Comparison of ENCODE assay signal across 20 cellular contexts in the genomic region with DNA sequence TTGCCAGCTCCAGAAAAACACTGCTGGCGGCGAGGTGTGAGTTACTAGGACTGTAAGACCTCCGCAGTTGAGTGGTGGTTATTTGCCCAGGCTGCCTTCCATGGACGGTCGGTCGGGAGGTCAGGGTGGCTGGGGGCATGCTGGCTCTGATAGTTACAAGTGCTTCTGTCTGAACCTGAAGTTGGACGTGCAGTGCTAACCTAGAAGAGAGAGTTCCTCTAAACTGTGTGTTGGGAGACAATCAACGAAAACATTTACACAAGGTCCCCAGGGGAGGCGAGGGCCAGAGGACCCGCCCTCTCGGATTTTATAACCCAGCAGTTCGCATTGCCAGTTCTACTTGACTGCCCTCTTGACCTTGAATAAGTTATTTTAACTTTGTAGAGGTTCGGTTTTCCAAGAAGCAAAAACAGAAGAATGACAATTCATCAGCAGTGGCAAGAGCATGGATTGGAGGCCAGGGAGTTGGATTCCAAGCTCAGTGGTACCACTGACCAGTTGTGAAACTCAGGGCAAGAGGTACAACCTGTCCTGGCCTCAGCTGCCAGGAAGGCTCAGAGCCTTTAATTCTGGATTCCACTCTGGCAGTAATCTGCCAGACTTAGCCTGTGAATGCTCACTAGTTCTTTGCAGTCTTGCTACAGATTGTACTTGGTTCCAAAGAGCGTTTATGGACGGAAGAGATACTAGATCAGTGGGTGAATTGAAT. TPM values are rescaled to one million over a fixed set of nuclear protein-coding genes. Genes with fewer than 3 reads are reported as not detected.
DNase-seq lines count a peak whose midpoint lies in the region; ATAC-seq and TF ChIP-seq lines count a peak whose summit lies in the region.
"Had no signal": no experiment of that assay in that cellular context is flagged by ENCODE, and none has a peak within 500 bp of the region (broad histone marks: within the 10 kb centered on the region; RNA-seq: fewer than 3 reads in every experiment).

No MANE protein-coding gene starts in this region.

- H3K4me2 ChIP-seq in MM.1S (ENCODE audit: low read depth, low read length), result no peak overlapping the region

- H3K4me3 Mint-ChIP-seq in nephron progenitor cell, result peak overlapping the region; percentile 75
- no peak overlapping the region for H3K4me3 Mint-ChIP-seq in activated T-cell treated with anti-CD3 and anti-CD28 coated beads, Interleukin-2, amount 50 U/mL, for 72 hours
- H3K4me3 Mint-ChIP-seq: CD8-positive, alpha-beta T cell; dendritic cell treated with granulocyte-macrophage colony-stimulating factor and Interleukin-4, amounts not matched to agents 40 ng/mL and 50 ng/mL, for 4 days; natural killer cell had no signal

- TF ChIP-seq EP300 in upper lobe of left lung (IDR thresholded peaks at IDR 0.05), result peak in 1 of 4 donors; percentile 89

- no peaks in the 10 kb centered on the region for H3K36me3 Mint-ChIP-seq in nephron progenitor cell (ENCODE audit: low read depth)
- H3K36me3 Mint-ChIP-seq in activated T-cell treated with anti-CD3 and anti-CD28 coated beads, Interleukin-2, amount 50 U/mL, for 72 hours (ENCODE audit: insufficient read depth in 2 of 2), result no peaks in the 10 kb centered on the region
- H3K36me3 Mint-ChIP-seq: CD8-positive, alpha-beta T cell; natural killer cell had no signal

- H3K4me3 ChIP-seq in heart left ventricle (no peak overlapping the region), endocrine pancreas (ENCODE audit: control insufficient read depth, insufficient read depth, low read length) (peak overlapping the region; percentile 7), upper lobe of left lung (peak overlapping the region in 2 of 4 donors; percentile 53 to 57), MM.1S (ENCODE audit: low read length) (no peak overlapping the region)

- H3K36me3 ChIP-seq in heart left ventricle (no peaks in the 10 kb centered on the region), endocrine pancreas (ENCODE audit: control insufficient read depth, insufficient read depth, low read length) (no peaks in the 10 kb centered on the region), upper lobe of left lung (no peaks in the 10 kb centered on the region), MM.1S (replicated peaks; ENCODE audit: insufficient read depth, low read length) (no peaks in the 10 kb centered on the region)
- H3K36me3 ChIP-seq: esophagus squamous epithelium had no signal

- peaks cover 57% of the 10 kb centered on the region for H3K27me3 Mint-ChIP-seq in nephron progenitor cell (ENCODE audit: low read depth, poor library complexity)
- H3K27me3 Mint-ChIP-seq in activated T-cell treated with anti-CD3 and anti-CD28 coated beads, Interleukin-2, amount 50 U/mL, for 72 hours (ENCODE audit: low read depth), result peaks cover 44% of the 10 kb centered on the region

- 63 to 72% (median 64%) methylated on average over 15 of the region's 15 CpGs for WGBS in heart left ventricle, 4 donors
- 56 to 70% methylated on average over 10 to 15 of the region's 15 CpGs for WGBS in upper lobe of left lung, 2 donors

- no peaks in the 10 kb centered on the region for H3K9me3 Mint-ChIP-seq in nephron progenitor cell
- H3K9me3 Mint-ChIP-seq in activated T-cell treated with anti-CD3 and anti-CD28 coated beads, Interleukin-2, amount 50 U/mL, for 72 hours, result no peaks in the 10 kb centered on the region
- H3K9me3 Mint-ChIP-seq: dendritic cell treated with granulocyte-macrophage colony-stimulating factor and Interleukin-4, amounts not matched to agents 40 ng/mL and 50 ng/mL, for 4 days; natural killer cell had no signal

- no peak for TF ChIP-seq POLR2A in heart left ventricle (IDR thresholded peaks at IDR 0.05)
- no peak for TF ChIP-seq POLR2A in upper lobe of left lung (IDR thresholded peaks at IDR 0.05)

- H3K4me1 ChIP-seq in heart left ventricle (peaks cover 0 to 19% (median 6%) of the 10 kb centered on the region in 12 donors), endocrine pancreas (ENCODE audit: control insufficient read depth, insufficient read depth, low read length) (peaks cover 5% of the 10 kb centered on the region), upper lobe of left lung (peaks cover 10 to 20% (median 13%) of the 10 kb centered on the region in 4 donors), MM.1S (ENCODE audit: low read length) (no peaks in the 10 kb centered on the region)

- DNase-seq in heart left ventricle (peak in 1 of 5 donors; percentile 31), Right ventricle myocardium superior (no peak), nephron progenitor cell (peak; percentile 30), upper lobe of left lung (peak; percentile 6 to 74), NCI-H226 (no peak), MM.1S (no peak)
- DNase-seq in activated T-cell treated with anti-CD3 and anti-CD28 coated beads, Interleukin-2, amount 50 U/mL, for 72 hours, result no peak
- DNase-seq: activated CD8-positive, alpha-beta memory T cell treated with anti-CD3 and anti-CD28 coated beads for 24 hours; activated effector memory CD4-positive, alpha-beta T cell treated with Interleukin-2 at 50 U/mL for 16 hours; CD8-positive, alpha-beta T cell; esophagus squamous epithelium; GDM1; head of caudate nucleus; natural killer cell; NCI-H187; NCI-H524; stimulated activated CD4-positive, alpha-beta T cell treated with anti-CD3 and anti-CD28 coated beads, Interleukin-4, amount 100 ng/mL, for 24 hours; trophoblast cell had no signal

- peak in 3 of 4 donors; percentile 37 to 73 (median 53) for ATAC-seq in heart left ventricle
- ATAC-seq in Right ventricle myocardium superior (ENCODE audit: poor library complexity), result no peak
- ATAC-seq in upper lobe of left lung (ENCODE audit: low FRiP score in 2 of 2), result peak in 1 of 2 donors; percentile 81
- ATAC-seq in activated T-cell treated with anti-CD3 and anti-CD28 coated beads, Interleukin-2, amount 50 U/mL, for 72 hours (replicated peaks in 1 of 2), result no peak
- ATAC-seq: CD8-positive, alpha-beta T cell; natural killer cell had no signal

- H3K4me1 Mint-ChIP-seq in nephron progenitor cell, result peaks cover 14% of the 10 kb centered on the region
- peaks cover 7% of the 10 kb centered on the region for H3K4me1 Mint-ChIP-seq in activated T-cell treated with anti-CD3 and anti-CD28 coated beads, Interleukin-2, amount 50 U/mL, for 72 hours (ENCODE audit: low read depth)
- H3K4me1 Mint-ChIP-seq: natural killer cell had no signal

- H3K27ac Mint-ChIP-seq in nephron progenitor cell, result no peak overlapping the region
- no peak overlapping the region for H3K27ac Mint-ChIP-seq in activated T-cell treated with anti-CD3 and anti-CD28 coated beads, Interleukin-2, amount 50 U/mL, for 72 hours
- H3K27ac Mint-ChIP-seq: CD8-positive, alpha-beta T cell; dendritic cell treated with granulocyte-macrophage colony-stimulating factor and Interleukin-4, amounts not matched to agents 40 ng/mL and 50 ng/mL, for 4 days; natural killer cell had no signal

- H3K79me2 ChIP-seq in MM.1S (ENCODE audit: low read length), result no peaks in the 10 kb centered on the region

- TF ChIP-seq CTCF in heart left ventricle (IDR thresholded peaks at IDR 0.05) (no peak), nephron progenitor cell (IDR thresholded peaks at IDR 0.05) (no peak), upper lobe of left lung (IDR thresholded peaks at IDR 0.05) (no peak), MM.1S (IDR thresholded peaks at IDR 0.05; ENCODE audit: low read length) (no peak)

- peak overlapping the region in 1 of 12 donors; percentile 12 for H3K27ac ChIP-seq in heart left ventricle
- peak overlapping the region in 1 of 4 donors; percentile 68 for H3K27ac ChIP-seq in upper lobe of left lung
- no peak overlapping the region for H3K27ac ChIP-seq in MM.1S (ENCODE audit: low read length)

- H3K9ac ChIP-seq in endocrine pancreas (ENCODE audit: control insufficient read depth, insufficient read depth, low read length) (peak overlapping the region; percentile 7), MM.1S (ENCODE audit: low read length) (no peak overlapping the region)

- H3K27me3 ChIP-seq in heart left ventricle, result peaks cover 0 to 28% (median 13%) of the 10 kb centered on the region in 9 donors
- no peaks in the 10 kb centered on the region for H3K27me3 ChIP-seq in endocrine pancreas (ENCODE audit: control insufficient read depth, insufficient read depth, low read length)
- H3K27me3 ChIP-seq in upper lobe of left lung, result peaks cover 0 to 16% (median 7%) of the 10 kb centered on the region in 4 donors
- no peaks in the 10 kb centered on the region for H3K27me3 ChIP-seq in MM.1S (replicated peaks; ENCODE audit: insufficient read depth, low read length)

- intact Hi-C loops in heart left ventricle (cut with DNase I) (no loop called here), Right ventricle myocardium superior (cut with DNase I) (no loop called here)

- no peak overlapping the region for H2AFZ ChIP-seq in MM.1S (ENCODE audit: low read length)

- no peaks in the 10 kb centered on the region for H3F3A ChIP-seq in MM.1S (ENCODE audit: insufficient read depth, low read length)

- peaks cover 0 to 4% (median 0%) of the 10 kb centered on the region in 12 donors for H3K9me3 ChIP-seq in heart left ventricle
- H3K9me3 ChIP-seq in endocrine pancreas (ENCODE audit: control insufficient read depth, low read length), result no peaks in the 10 kb centered on the region
- H3K9me3 ChIP-seq in upper lobe of left lung, result no peaks in the 10 kb centered on the region
- no peaks in the 10 kb centered on the region for H3K9me3 ChIP-seq in MM.1S (replicated peaks; ENCODE audit: insufficient read depth, low read length)
- H3K9me3 ChIP-seq: esophagus squamous epithelium had no signal

- no peaks in the 10 kb centered on the region for H4K20me1 ChIP-seq in MM.1S (ENCODE audit: insufficient read depth, low read length)

- H3K9me2 ChIP-seq in MM.1S (replicated peaks; ENCODE audit: insufficient read depth, low read length), result no peaks in the 10 kb centered on the region

RNA-seq across cellular contexts. Expression of gene PDE8B, which starts 28.7 kb away (rescaled TPM):
- total RNA-seq in heart left ventricle (1 to 10 TPM; 2.4 to 9.3 (median 3.5) TPM), Right ventricle myocardium superior (0.62 TPM), upper lobe of left lung (10 to 100 TPM in 3 of 6 donors, 1 to 10 TPM in 3; 5.8 to 21.9 (median 9.7) TPM)
- 1 to 10 TPM; 1.1 to 2.0 TPM for polyA plus RNA-seq in heart left ventricle
- total RNA-seq in activated T-cell treated with anti-CD3 and anti-CD28 coated beads, Interleukin-2, amount 50 U/mL, for 72 hours, result under 1 TPM; 0.07 to 0.36 TPM
- total RNA-seq: CD8-positive, alpha-beta T cell had no signal

Comparison
In these comparisons a context has a peak if more than half of its experiments do, and no peak if none do; other contexts are left out.
1. ATAC-seq: peak in heart left ventricle (3 of 4); none in Right ventricle myocardium superior (single experiment) and activated T-cell treated with anti-CD3 and anti-CD28 coated beads, Interleukin-2, amount 50 U/mL, for 72 hours (0 of 2).
2. DNase-seq: peak in nephron progenitor cell (single experiment) and upper lobe of left lung (2 of 2); none in Right ventricle myocardium superior (single experiment), activated T-cell treated with anti-CD3 and anti-CD28 coated beads, Interleukin-2, amount 50 U/mL, for 72 hours (0 of 2), NCI-H226 (single experiment) and MM.1S (single experiment).